In the genomic region with DNA sequence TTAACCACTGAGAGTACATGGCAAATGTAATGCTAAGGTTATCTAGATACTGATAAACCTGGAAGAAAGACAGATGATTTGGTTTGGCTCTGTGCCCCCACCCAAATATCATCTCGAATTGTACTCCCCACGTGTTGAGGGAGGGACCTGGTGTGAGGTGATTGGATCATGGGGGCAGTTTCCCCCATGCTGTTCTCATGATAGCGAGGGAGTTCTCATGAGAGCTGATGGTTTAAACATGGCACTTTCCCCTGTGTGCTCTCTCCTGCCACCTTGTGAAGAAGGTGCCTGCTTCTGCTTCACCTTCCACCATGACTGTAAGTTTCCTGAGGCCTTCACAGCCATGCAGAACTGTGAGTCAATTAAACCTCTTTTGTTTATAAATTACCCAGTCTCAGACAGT, we compare ENCODE assay signal across 10 cellular contexts. TPM values are rescaled to one million over a fixed set of nuclear protein-coding genes. Genes with fewer than 3 reads are reported as not detected.
A peak's percentile ranks its signal among the peaks of the same experiment; 100 is the strongest.
DNase-seq lines count a peak whose midpoint lies in the region; ATAC-seq and TF ChIP-seq lines count a peak whose summit lies in the region.
"Had no signal": no experiment of that assay in that cellular context is flagged by ENCODE, and none has a peak within 500 bp of the region (broad histone marks: within the 10 kb centered on the region; RNA-seq: fewer than 3 reads in every experiment).

No MANE protein-coding gene starts in this region.

- TF ChIP-seq RAD21 in Ishikawa (IDR thresholded peaks at IDR 0.05; ENCODE audit: low read depth) = peak; percentile 31; the same call in 1 of the 2 replicates

- TF ChIP-seq POLR2A in right lobe of liver (IDR thresholded peaks at IDR 0.05) = no peak

- no peaks in the 10 kb centered on the region for H3K36me3 ChIP-seq in WERI-Rb-1
- H3K36me3 ChIP-seq in right lobe of liver = no peaks in the 10 kb centered on the region

- TF ChIP-seq EP300 in Ishikawa (IDR thresholded peaks at IDR 0.05; ENCODE audit: borderline replicate concordance) = no peak

- no peaks in the 10 kb centered on the region for H3K4me1 ChIP-seq in right lobe of liver

- intact Hi-C loops in right lobe of liver (cut with DNase I) = no loop called here

- DNase-seq in EL (peak; percentile 6), WERI-Rb-1 (peak; percentile 36), right lobe of liver (no peak), cerebellar nuclear complex (lab: John Stamatoyannopoulos, UW) (no peak), NCI-H1417 (lab: John Stamatoyannopoulos, UW) (no peak), GM19238 (ENCODE audit: insufficient read length, low spot score) (no peak)
- DNase-seq: activated CD8-positive, alpha-beta memory T cell treated with anti-CD3 and anti-CD28 coated beads, Interleukin-2, amount 10 ng/mL, durations not matched to agents 7 days and 5 days had no signal

- no peaks in the 10 kb centered on the region for H3K9me3 ChIP-seq in WERI-Rb-1 (ENCODE audit: severe bottlenecking)
- no peaks in the 10 kb centered on the region for H3K9me3 ChIP-seq in right lobe of liver

- peak; percentile 48 for TF ChIP-seq CTCF in WERI-Rb-1 (IDR thresholded peaks at IDR 0.05; ENCODE audit: low read depth, low read length)
- peak; percentile 7 to 44 (median 30) for TF ChIP-seq CTCF in right lobe of liver (IDR thresholded peaks at IDR 0.05)

- H3K27me3 ChIP-seq in WERI-Rb-1 (ENCODE audit: insufficient read depth, low read depth, severe bottlenecking) (no peaks in the 10 kb centered on the region), right lobe of liver (no peaks in the 10 kb centered on the region)

- H3K27ac ChIP-seq in WERI-Rb-1 (no peak overlapping the region), right lobe of liver (no peak overlapping the region)
- H3K27ac ChIP-seq: epithelial cell of prostate had no signal

- H3K4me3 ChIP-seq in WERI-Rb-1 (ENCODE audit: low read depth, low read length) (no peak overlapping the region), right lobe of liver (no peak overlapping the region)

- 29% methylated on average over 3 of the region's 3 CpGs for WGBS in right lobe of liver (ENCODE audit: insufficient coverage, low coverage, low lambda C conversion rate, missing lambda C conversion rate)

- ATAC-seq in right lobe of liver = peak in 3 of 4 donors; percentile 29 to 72 (median 44)
- no peak for ATAC-seq in GM21381 (IDR thresholded peaks at IDR 0.05; ENCODE audit: unreplicated experiment)
- ATAC-seq: activated CD8-positive, alpha-beta memory T cell treated with anti-CD3 and anti-CD28 coated beads, Interleukin-2, amount 10 ng/mL, durations not matched to agents 7 days and 5 days had no signal

TF ChIP-seq in Ishikawa, 13 proteins besides CTCF, POLR2A, EP300 and RAD21:
- TF ChIP-seq YY1 (IDR thresholded peaks at IDR 0.05; ENCODE audit: low read depth) = no peak
- no peak for TF ChIP-seq CEBPB (IDR thresholded peaks at IDR 0.05)
- TF ChIP-seq TAF1 (IDR thresholded peaks at IDR 0.05; ENCODE audit: low read depth) = no peak
- no peak for TF ChIP-seq EGR1 (IDR thresholded peaks at IDR 0.05)
- no peak for TF ChIP-seq ZBTB7A (IDR thresholded peaks at IDR 0.05; ENCODE audit: low read depth)
- no peak for TF ChIP-seq NFIC (IDR thresholded peaks at IDR 0.05)
- no peak for TF ChIP-seq TEAD4 (IDR thresholded peaks at IDR 0.05)
- TF ChIP-seq, protein P1, sequence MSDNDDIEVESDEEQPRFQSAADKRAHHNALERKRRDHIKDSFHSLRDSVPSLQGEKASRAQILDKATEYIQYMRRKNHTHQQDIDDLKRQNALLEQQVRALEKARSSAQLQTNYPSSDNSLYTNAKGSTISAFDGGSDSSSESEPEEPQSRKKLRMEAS (IDR thresholded peaks at IDR 0.05) = no peak
- no peak for TF ChIP-seq CREB1 (IDR thresholded peaks at IDR 0.05; ENCODE audit: low read depth)
- no peak for TF ChIP-seq TCF12 (IDR thresholded peaks at IDR 0.05; ENCODE audit: low read depth)
- TF ChIP-seq, protein P2, sequence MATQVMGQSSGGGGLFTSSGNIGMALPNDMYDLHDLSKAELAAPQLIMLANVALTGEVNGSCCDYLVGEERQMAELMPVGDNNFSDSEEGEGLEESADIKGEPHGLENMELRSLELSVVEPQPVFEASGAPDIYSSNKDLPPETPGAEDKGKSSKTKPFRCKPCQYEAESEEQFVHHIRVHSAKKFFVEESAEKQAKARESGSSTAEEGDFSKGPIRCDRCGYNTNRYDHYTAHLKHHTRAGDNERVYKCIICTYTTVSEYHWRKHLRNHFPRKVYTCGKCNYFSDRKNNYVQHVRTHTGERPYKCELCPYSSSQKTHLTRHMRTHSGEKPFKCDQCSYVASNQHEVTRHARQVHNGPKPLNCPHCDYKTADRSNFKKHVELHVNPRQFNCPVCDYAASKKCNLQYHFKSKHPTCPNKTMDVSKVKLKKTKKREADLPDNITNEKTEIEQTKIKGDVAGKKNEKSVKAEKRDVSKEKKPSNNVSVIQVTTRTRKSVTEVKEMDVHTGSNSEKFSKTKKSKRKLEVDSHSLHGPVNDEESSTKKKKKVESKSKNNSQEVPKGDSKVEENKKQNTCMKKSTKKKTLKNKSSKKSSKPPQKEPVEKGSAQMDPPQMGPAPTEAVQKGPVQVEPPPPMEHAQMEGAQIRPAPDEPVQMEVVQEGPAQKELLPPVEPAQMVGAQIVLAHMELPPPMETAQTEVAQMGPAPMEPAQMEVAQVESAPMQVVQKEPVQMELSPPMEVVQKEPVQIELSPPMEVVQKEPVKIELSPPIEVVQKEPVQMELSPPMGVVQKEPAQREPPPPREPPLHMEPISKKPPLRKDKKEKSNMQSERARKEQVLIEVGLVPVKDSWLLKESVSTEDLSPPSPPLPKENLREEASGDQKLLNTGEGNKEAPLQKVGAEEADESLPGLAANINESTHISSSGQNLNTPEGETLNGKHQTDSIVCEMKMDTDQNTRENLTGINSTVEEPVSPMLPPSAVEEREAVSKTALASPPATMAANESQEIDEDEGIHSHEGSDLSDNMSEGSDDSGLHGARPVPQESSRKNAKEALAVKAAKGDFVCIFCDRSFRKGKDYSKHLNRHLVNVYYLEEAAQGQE (IDR thresholded peaks at IDR 0.05; ENCODE audit: low read depth) = no peak
- TF ChIP-seq, protein P3, sequence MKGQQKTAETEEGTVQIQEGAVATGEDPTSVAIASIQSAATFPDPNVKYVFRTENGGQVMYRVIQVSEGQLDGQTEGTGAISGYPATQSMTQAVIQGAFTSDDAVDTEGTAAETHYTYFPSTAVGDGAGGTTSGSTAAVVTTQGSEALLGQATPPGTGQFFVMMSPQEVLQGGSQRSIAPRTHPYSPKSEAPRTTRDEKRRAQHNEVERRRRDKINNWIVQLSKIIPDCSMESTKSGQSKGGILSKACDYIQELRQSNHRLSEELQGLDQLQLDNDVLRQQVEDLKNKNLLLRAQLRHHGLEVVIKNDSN (IDR thresholded peaks at IDR 0.05) = no peak
- no peak for TF ChIP-seq FOXM1 (IDR thresholded peaks at IDR 0.05; ENCODE audit: borderline replicate concordance, low read depth)

RNA-seq across cellular contexts. Expression of a gene that starts 14.2 kb away (rescaled TPM):
- under 1 TPM in 4 of 6 experiments, not detected in 2; 0.20 to 0.47 (median 0.37) TPM for total RNA-seq in right lobe of liver

RNA-seq across cellular contexts. Expression of a gene that starts 32.0 kb away (rescaled TPM):
- total RNA-seq in right lobe of liver = under 1 TPM in 4 of 6 experiments, not detected in 2; 0.12 to 0.42 (median 0.31) TPM

RNA-seq across cellular contexts. Expression of a gene that starts 32.2 kb away (rescaled TPM):
- 1 to 10 TPM; 2.5 to 4.4 (median 3.1) TPM for total RNA-seq in right lobe of liver

RNA-seq across cellular contexts. Expression of a gene that starts 48.3 kb away (rescaled TPM):
- 1 to 10 TPM; 7.2 to 9.9 (median 8.6) TPM for total RNA-seq in right lobe of liver

RNA-seq across cellular contexts. Expression of a gene that starts 48.8 kb away (rescaled TPM):
- 100 to 1,000 TPM in 1 of 6 experiments, 10 to 100 TPM in 5; 40.6 to 114 (median 77.6) TPM for total RNA-seq in right lobe of liver

Comparison
In these comparisons a context has a peak if more than half of its experiments do, and no peak if none do; other contexts are left out.
1. DNase-seq: peak in EL (single experiment) and WERI-Rb-1 (single experiment); none in right lobe of liver (0 of 3), cerebellar nuclear complex (0 of 2), NCI-H1417 (0 of 3) and GM19238 (single experiment).